12 cellular contexts compared by ENCODE assay signal in the genomic region with DNA sequence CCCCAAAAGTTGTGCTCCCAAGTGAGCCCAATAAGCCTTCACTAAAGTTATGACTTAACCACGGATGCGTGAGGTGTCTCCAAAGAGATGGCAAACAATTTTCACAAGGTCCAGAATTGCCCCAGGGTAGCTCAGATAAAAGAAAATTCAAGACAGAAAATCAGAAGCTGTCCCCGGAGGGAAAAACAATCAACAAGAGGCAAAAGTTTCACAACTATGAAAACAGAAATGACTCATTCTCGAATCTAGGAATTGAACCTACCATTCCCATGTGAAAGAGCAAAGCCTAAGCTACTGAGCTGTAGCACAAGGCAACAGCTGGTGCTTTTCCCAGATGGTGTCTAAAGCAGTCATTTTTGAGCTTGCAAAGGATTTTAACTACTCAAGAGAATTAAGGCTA.
DNase-seq lines count a peak whose midpoint lies in the region.
"Had no signal": no experiment of that assay in that cellular context is flagged by ENCODE, and none has a peak within 500 bp of the region (broad histone marks: within the 10 kb centered on the region; RNA-seq: fewer than 3 reads in every experiment).

No MANE protein-coding gene starts in this region.

- no peak overlapping the region for H3K9ac ChIP-seq in adipocyte (ENCODE audit: low read length)

- no peaks in the 10 kb centered on the region for H3K4me1 ChIP-seq in adipocyte (ENCODE audit: control insufficient read depth, insufficient read depth, low read length)
- H3K4me1 ChIP-seq: prostate gland had no signal

- H3K4me3 ChIP-seq in adipocyte (ENCODE audit: low read length) = no peak overlapping the region
- H3K4me3 ChIP-seq: prostate gland had no signal

- peaks cover 2% of the 10 kb centered on the region for H3K27me3 ChIP-seq in adipocyte (replicated peaks; ENCODE audit: control insufficient read depth, insufficient read depth, low read length)

- no peaks in the 10 kb centered on the region for H3K9me3 ChIP-seq in adipocyte (ENCODE audit: control insufficient read depth, low read length)
- H3K9me3 ChIP-seq: prostate gland had no signal

- no peaks in the 10 kb centered on the region for H3K36me3 ChIP-seq in adipocyte (ENCODE audit: control insufficient read depth, insufficient read depth, low read length, severe bottlenecking)
- H3K36me3 ChIP-seq: prostate gland had no signal

- DNase-seq in EL (peak; percentile 2), NCI-H1694 (lab: John Stamatoyannopoulos, UW) (peak; percentile 42), adipocyte (ENCODE audit: low read depth) (peak; percentile 4), middle frontal gyrus (ENCODE audit: extremely low spot score, low spot score) (peak; percentile 24), Kasumi-1 (lab: John Stamatoyannopoulos, UW) (no peak), NCI-H345 (lab: John Stamatoyannopoulos, UW) (no peak)
- no peak for DNase-seq in NK-92 treated with Interleukin-12 subunit alpha and Interleukin-12 subunit beta, amount 100 ng/mL, for 24 hours (lab: John Stamatoyannopoulos, UW)
- DNase-seq: activated CD8-positive, alpha-beta memory T cell treated with anti-CD3 and anti-CD28 coated beads for 24 hours; erythroblast; left colon; naive thymus-derived CD8-positive, alpha-beta T cell had no signal

Comparison
In these comparisons a context has a peak if more than half of its experiments do, and no peak if none do; other contexts are left out.
1. DNase-seq: peak in EL (single experiment), NCI-H1694 (single experiment), adipocyte (single experiment) and middle frontal gyrus (single experiment); none in Kasumi-1 (0 of 2), NCI-H345 (single experiment) and NK-92 treated with Interleukin-12 subunit alpha and Interleukin-12 subunit beta, amount 100 ng/mL, for 24 hours (single experiment).